ENCODE assay signal across 9 cellular contexts in the genomic region with DNA sequence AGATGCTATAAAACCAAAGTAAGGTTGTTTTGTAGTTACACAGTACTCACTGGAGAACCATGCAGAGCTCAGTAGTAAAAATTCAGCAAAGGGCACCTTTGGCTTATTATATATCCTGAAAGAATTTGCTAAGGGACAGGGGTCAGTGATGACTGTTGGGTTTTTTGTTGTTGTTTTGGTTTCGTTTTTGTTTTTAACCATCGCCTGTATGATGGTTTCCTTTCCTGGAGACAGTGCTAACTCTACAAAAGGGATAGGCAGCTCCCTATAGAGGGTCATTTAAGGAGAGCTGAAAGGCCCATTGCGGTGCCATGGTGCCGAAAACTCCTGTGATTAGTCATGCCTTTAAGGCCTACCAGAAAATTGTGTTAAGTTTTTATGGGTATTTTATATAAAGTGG.
DNase-seq lines count a peak whose midpoint lies in the region; ATAC-seq and TF ChIP-seq lines count a peak whose summit lies in the region.
"Had no signal": no experiment of that assay in that cellular context is flagged by ENCODE, and none has a peak within 500 bp of the region (broad histone marks: within the 10 kb centered on the region; RNA-seq: fewer than 3 reads in every experiment).

No MANE protein-coding gene starts in this region.

- peaks cover 3% of the 10 kb centered on the region for H3K27me3 Mint-ChIP-seq in activated CD4-positive, alpha-beta T cell treated with anti-CD3 and anti-CD28 coated beads, Interleukin-2, amount 10 ng/mL, durations not matched to agents 7 days and 5 days
- H3K27me3 Mint-ChIP-seq in natural killer cell (ENCODE audit: low read depth in 2 of 2) = no peaks in the 10 kb centered on the region

- peak overlapping the region; percentile 78 for H3K27ac Mint-ChIP-seq in activated CD4-positive, alpha-beta T cell treated with anti-CD3 and anti-CD28 coated beads, Interleukin-2, amount 10 ng/mL, durations not matched to agents 7 days and 5 days
- H3K27ac Mint-ChIP-seq in natural killer cell = peak overlapping the region; percentile 39 to 79

- no peaks in the 10 kb centered on the region for H3K36me3 Mint-ChIP-seq in activated CD4-positive, alpha-beta T cell treated with anti-CD3 and anti-CD28 coated beads, Interleukin-2, amount 10 ng/mL, durations not matched to agents 7 days and 5 days (ENCODE audit: low read depth)
- H3K36me3 Mint-ChIP-seq in natural killer cell = no peaks in the 10 kb centered on the region

- POLR2A ChIA-PET in activated CD4-positive, alpha-beta T cell treated with anti-CD3 and anti-CD28 coated beads, Interleukin-2, amount 10 ng/mL, durations not matched to agents 7 days and 5 days (lab: Charles Lee) = no interaction called here

- peak overlapping the region; percentile 23 for H3K4me3 Mint-ChIP-seq in activated CD4-positive, alpha-beta T cell treated with anti-CD3 and anti-CD28 coated beads, Interleukin-2, amount 10 ng/mL, durations not matched to agents 7 days and 5 days
- peak overlapping the region; percentile 43 for H3K4me3 Mint-ChIP-seq in natural killer cell

- CTCF ChIA-PET in activated CD4-positive, alpha-beta T cell treated with anti-CD3 and anti-CD28 coated beads, Interleukin-2, amount 10 ng/mL, durations not matched to agents 7 days and 5 days (lab: Charles Lee) = no interaction called here

- DNase-seq in activated CD4-positive, alpha-beta T cell treated with anti-CD3 and anti-CD28 coated beads, Interleukin-2, amount 10 ng/mL, durations not matched to agents 7 days and 5 days = no peak
- DNase-seq in activated CD4-positive, alpha-beta T cell treated with anti-CD3 and anti-CD28 coated beads for 4 hours = no peak
- DNase-seq in HT1080 (ENCODE audit: low read depth) (peak; percentile 44), natural killer cell (no peak), SHP77 (lab: John Stamatoyannopoulos, UW) (no peak), left cardiac atrium (no peak)
- DNase-seq: amniotic stem cell had no signal

- ATAC-seq in HG02571 (IDR thresholded peaks at IDR 0.05; ENCODE audit: unreplicated experiment) (peak; percentile 89), natural killer cell (peak; percentile 74 to 77 (median 75)), left cardiac atrium (no peak), esophagus mucosa (no peak)

- intact Hi-C loops in natural killer cell (cut with micrococcal nuclease) = no loop called here
- intact Hi-C loops in left cardiac atrium (cut with DNase I) = loop anchor here (2.0 to 5.0 kb wide), 3 partner anchors 253 to 633 kb away; no protein-coding TSS in a partner anchor

- H3K9me3 Mint-ChIP-seq in activated CD4-positive, alpha-beta T cell treated with anti-CD3 and anti-CD28 coated beads, Interleukin-2, amount 10 ng/mL, durations not matched to agents 7 days and 5 days = no peaks in the 10 kb centered on the region
- H3K9me3 Mint-ChIP-seq in natural killer cell = no peaks in the 10 kb centered on the region

- peaks cover 13% of the 10 kb centered on the region for H3K4me1 Mint-ChIP-seq in activated CD4-positive, alpha-beta T cell treated with anti-CD3 and anti-CD28 coated beads, Interleukin-2, amount 10 ng/mL, durations not matched to agents 7 days and 5 days
- peaks cover 13 to 14% of the 10 kb centered on the region in 2 donors for H3K4me1 Mint-ChIP-seq in natural killer cell

- no peak for TF ChIP-seq CTCF in natural killer cell (IDR thresholded peaks at IDR 0.05)

Comparison
In these comparisons a context has a peak if more than half of its experiments do, and no peak if none do; other contexts are left out.
1. ATAC-seq: peak in HG02571 (single experiment) and natural killer cell (3 of 3); none in left cardiac atrium (0 of 2) and esophagus mucosa (single experiment).